ENCODE assay signal across 9 cellular contexts in genomic region chr13:98172570-98173405, GRCh38. TPM values are rescaled to one million over a fixed set of nuclear protein-coding genes. Genes with fewer than 3 reads are reported as not detected.
DNase-seq lines count a peak whose midpoint lies in the region; ATAC-seq and TF ChIP-seq lines count a peak whose summit lies in the region.
"Had no signal": no experiment of that assay in that cellular context is flagged by ENCODE, and none has a peak within 500 bp of the region (broad histone marks: within the 10 kb centered on the region; RNA-seq: fewer than 3 reads in every experiment).

No MANE protein-coding gene starts in this region.

- H3K27ac ChIP-seq in GM23248 (peak overlapping the region; percentile 87), iPS-18a (ENCODE audit: low read length) (no peak overlapping the region), gastrocnemius medialis (peak overlapping the region; percentile 49 to 52 (median 50))

- H3K27me3 ChIP-seq in GM23248 (replicated peaks; ENCODE audit: insufficient read depth) (no peaks in the 10 kb centered on the region), iPS-18a (ENCODE audit: control insufficient read depth, insufficient read depth, low read length) (no peaks in the 10 kb centered on the region), gastrocnemius medialis (no peaks in the 10 kb centered on the region)

- H3K36me3 ChIP-seq in GM23248 (ENCODE audit: low read depth) (no peaks in the 10 kb centered on the region), iPS-18a (ENCODE audit: control insufficient read depth, low read depth, low read length) (no peaks in the 10 kb centered on the region), gastrocnemius medialis (no peaks in the 10 kb centered on the region)

- H3K4me3 Mint-ChIP-seq in MCF 10A (ENCODE audit: unreplicated experiment), result no peak overlapping the region
- H3K4me3 Mint-ChIP-seq in activated naive CD4-positive, alpha-beta T cell treated with anti-CD3 and anti-CD28 coated beads for 36 hours, result no peak overlapping the region
- H3K4me3 Mint-ChIP-seq in activated CD8-positive, alpha-beta T cell treated with anti-CD3 and anti-CD28 coated beads, Interleukin-2, amount 10 ng/mL, durations not matched to agents 7 days and 5 days, result no peak overlapping the region

- H3K9ac ChIP-seq in GM23248 (peak overlapping the region; percentile 75), iPS-18a (ENCODE audit: low read length) (peak overlapping the region; percentile 4)

- POLR2A ChIA-PET in MCF 10A (lab: Yijun Ruan, JAX), result no interaction called here
- POLR2A ChIA-PET in activated CD8-positive, alpha-beta T cell treated with anti-CD3 and anti-CD28 coated beads, Interleukin-2, amount 10 ng/mL, durations not matched to agents 7 days and 5 days (lab: Charles Lee), result no interaction called here

- no peaks in the 10 kb centered on the region; the same call in 1 of the 2 replicates for H4K20me1 ChIP-seq in GM23248 (ENCODE audit: insufficient read depth)

- no peak for TF ChIP-seq POLR2A in gastrocnemius medialis (IDR thresholded peaks at IDR 0.05)

- DNase-seq in GM23248 (peak; percentile 61), MCF 10A (ENCODE audit: unreplicated experiment) (no peak), gastrocnemius medialis (no peak), GM03348 (ENCODE audit: low spot score) (no peak)
- DNase-seq in activated naive CD4-positive, alpha-beta T cell treated with anti-CD3 and anti-CD28 coated beads for 36 hours, result no peak
- DNase-seq in activated CD8-positive, alpha-beta T cell treated with anti-CD3 and anti-CD28 coated beads, Interleukin-2, amount 10 ng/mL, durations not matched to agents 7 days and 5 days, result no peak
- no peak for DNase-seq in stimulated activated CD8-positive, alpha-beta memory T cell treated with anti-CD3 and anti-CD28 coated beads, Interleukin-4, amount 100 ng/mL, for 48 hours

- intact Hi-C loops in MCF 10A (cut with micrococcal nuclease) (no loop called here), gastrocnemius medialis (cut with DNase I; ENCODE audit: low total_unique reads) (no loop called here)
- intact Hi-C loops in activated naive CD4-positive, alpha-beta T cell treated with anti-CD3 and anti-CD28 coated beads for 36 hours (cut with micrococcal nuclease), result no loop called here

- TF ChIP-seq CTCF in MCF 10A (IDR thresholded peaks at IDR 0.05; ENCODE audit: unreplicated experiment) (no peak), gastrocnemius medialis (IDR thresholded peaks at IDR 0.05 in 4 of 5, conservative IDR thresholded peaks at IDR 0.05 in 1 of 5) (no peak)

- peaks cover 14% of the 10 kb centered on the region for H3K4me1 Mint-ChIP-seq in MCF 10A (ENCODE audit: insufficient read depth, unreplicated experiment)
- H3K4me1 Mint-ChIP-seq in activated naive CD4-positive, alpha-beta T cell treated with anti-CD3 and anti-CD28 coated beads for 36 hours (ENCODE audit: low read depth), result no peaks in the 10 kb centered on the region
- H3K4me1 Mint-ChIP-seq in activated CD8-positive, alpha-beta T cell treated with anti-CD3 and anti-CD28 coated beads, Interleukin-2, amount 10 ng/mL, durations not matched to agents 7 days and 5 days (ENCODE audit: low read depth), result no peaks in the 10 kb centered on the region

- peaks cover 52% of the 10 kb centered on the region for H3F3A ChIP-seq in GM23248 (ENCODE audit: insufficient read depth)

- no peaks in the 10 kb centered on the region for H3K27me3 Mint-ChIP-seq in MCF 10A (ENCODE audit: insufficient read depth, unreplicated experiment)
- peaks cover 19% of the 10 kb centered on the region for H3K27me3 Mint-ChIP-seq in activated naive CD4-positive, alpha-beta T cell treated with anti-CD3 and anti-CD28 coated beads for 36 hours (ENCODE audit: low read depth)
- no peaks in the 10 kb centered on the region for H3K27me3 Mint-ChIP-seq in activated CD8-positive, alpha-beta T cell treated with anti-CD3 and anti-CD28 coated beads, Interleukin-2, amount 10 ng/mL, durations not matched to agents 7 days and 5 days (ENCODE audit: low read depth)

- peak overlapping the region; percentile 27 for H3K27ac Mint-ChIP-seq in MCF 10A (ENCODE audit: low read depth, unreplicated experiment)
- H3K27ac Mint-ChIP-seq in activated naive CD4-positive, alpha-beta T cell treated with anti-CD3 and anti-CD28 coated beads for 36 hours, result no peak overlapping the region
- no peak overlapping the region for H3K27ac Mint-ChIP-seq in activated CD8-positive, alpha-beta T cell treated with anti-CD3 and anti-CD28 coated beads, Interleukin-2, amount 10 ng/mL, durations not matched to agents 7 days and 5 days

- no TSS peak for BruUV-seq in MCF 10A (replicated peaks; lab: Mats Ljungman, UMichigan)

- H3K4me2 ChIP-seq in GM23248 (ENCODE audit: unreplicated experiment), result peak overlapping the region; percentile 89

- H3K36me3 Mint-ChIP-seq in MCF 10A (ENCODE audit: insufficient read depth, unreplicated experiment), result no peaks in the 10 kb centered on the region
- H3K36me3 Mint-ChIP-seq in activated naive CD4-positive, alpha-beta T cell treated with anti-CD3 and anti-CD28 coated beads for 36 hours (ENCODE audit: low read depth), result no peaks in the 10 kb centered on the region
- H3K36me3 Mint-ChIP-seq in activated CD8-positive, alpha-beta T cell treated with anti-CD3 and anti-CD28 coated beads, Interleukin-2, amount 10 ng/mL, durations not matched to agents 7 days and 5 days (ENCODE audit: low read depth), result no peaks in the 10 kb centered on the region

- no peaks in the 10 kb centered on the region for H3K9me2 ChIP-seq in GM23248 (ENCODE audit: insufficient read depth)

- H3K9me3 ChIP-seq in GM23248 (ENCODE audit: low read depth), result no peaks in the 10 kb centered on the region
- no peaks in the 10 kb centered on the region for H3K9me3 ChIP-seq in iPS-18a (ENCODE audit: control insufficient read depth, low read depth, low read length)
- no peaks in the 10 kb centered on the region for H3K9me3 ChIP-seq in gastrocnemius medialis

- H2AFZ ChIP-seq in GM23248, result peak overlapping the region; percentile 8

- 24 to 25% methylated on average over 7 of the region's 7 CpGs for WGBS in GM23248 (ENCODE audit: low coverage in 1 of 2, low lambda C conversion rate in 2 of 2, missing lambda C conversion rate in 2 of 2), 2 experiments

- peak; percentile 25 to 31 for ATAC-seq in gastrocnemius medialis
- ATAC-seq in activated CD8-positive, alpha-beta T cell treated with anti-CD3 and anti-CD28 coated beads, Interleukin-2, amount 10 ng/mL, durations not matched to agents 7 days and 5 days, result no peak

- no peaks in the 10 kb centered on the region for H3K9me3 Mint-ChIP-seq in MCF 10A (ENCODE audit: unreplicated experiment)
- no peaks in the 10 kb centered on the region for H3K9me3 Mint-ChIP-seq in activated naive CD4-positive, alpha-beta T cell treated with anti-CD3 and anti-CD28 coated beads for 36 hours
- no peaks in the 10 kb centered on the region for H3K9me3 Mint-ChIP-seq in activated CD8-positive, alpha-beta T cell treated with anti-CD3 and anti-CD28 coated beads, Interleukin-2, amount 10 ng/mL, durations not matched to agents 7 days and 5 days (ENCODE audit: insufficient read depth)

- CTCF ChIA-PET in MCF 10A (lab: Yijun Ruan, JAX), result interaction anchor here (0.7 kb wide), 1 partner anchor 23 kb away, joined by 3 read pairs; no protein-coding TSS in a partner anchor
- CTCF ChIA-PET in activated naive CD4-positive, alpha-beta T cell treated with anti-CD3 and anti-CD28 coated beads for 36 hours (lab: Charles Lee), result interaction anchor here (1.4 to 1.5 kb wide), 2 partner anchors 25 to 481 kb away, joined by 3 read pairs; no protein-coding TSS in a partner anchor
- CTCF ChIA-PET in activated CD8-positive, alpha-beta T cell treated with anti-CD3 and anti-CD28 coated beads, Interleukin-2, amount 10 ng/mL, durations not matched to agents 7 days and 5 days (lab: Charles Lee), result no interaction called here

- peak overlapping the region; percentile 59 for H3K4me3 ChIP-seq in GM23248
- H3K4me3 ChIP-seq in iPS-18a (ENCODE audit: low read length), result peak overlapping the region; percentile 13
- peak overlapping the region in 2 of 4 donors; percentile 16 to 40 for H3K4me3 ChIP-seq in gastrocnemius medialis

- H3K79me2 ChIP-seq in GM23248 (ENCODE audit: insufficient read depth), result peaks cover 79% of the 10 kb centered on the region

- H3K4me1 ChIP-seq in GM23248 (ENCODE audit: insufficient read depth) (peaks cover 49% of the 10 kb centered on the region), iPS-18a (ENCODE audit: control insufficient read depth, low read depth, low read length) (peaks cover 38% of the 10 kb centered on the region), gastrocnemius medialis (peaks cover 31 to 38% of the 10 kb centered on the region in 2 donors)

- in situ Hi-C loops in GM23248 (cut with MboI) (no loop called here), gastrocnemius medialis (cut with MboI; ENCODE audit: low sequenced_read_pairs in 4 of 4) (no loop called here)

RNA-seq across cellular contexts. Expression of gene RNF113B, which starts 4.3 kb away (rescaled TPM):
- total RNA-seq in GM23248 (2014; rRNA removed; shearing (Covaris generic)), result not detected in 2 replicates
- not detected in 2 replicates for polyA plus RNA-seq in GM23248 (2016; fragmentation: Nextera tagmentation; extraction: Ambion mirVana)
- total RNA-seq in MCF 10A (2022), result not detected in 2 replicates
- total RNA-seq in gastrocnemius medialis, result not detected
- not detected for total RNA-seq in activated naive CD4-positive, alpha-beta T cell treated with anti-CD3 and anti-CD28 coated beads for 36 hours
- not detected for total RNA-seq in activated CD8-positive, alpha-beta T cell treated with anti-CD3 and anti-CD28 coated beads, Interleukin-2, amount 10 ng/mL, durations not matched to agents 7 days and 5 days
- total RNA-seq: HT1080 had no signal

RNA-seq across cellular contexts. Expression of gene FARP1, which starts 29.9 kb away (rescaled TPM):
- total RNA-seq in GM23248 (2014; rRNA removed; shearing (Covaris generic)), result 43.3 and 56.6 TPM in 2 replicates
- polyA plus RNA-seq in GM23248 (2016; fragmentation: Nextera tagmentation; extraction: Ambion mirVana), result 53.7 and 55.9 TPM in 2 replicates
- total RNA-seq in MCF 10A (2022), result 20.7 and 30.1 TPM in 2 replicates
- 1 to 10 TPM; 3.5 to 9.8 (median 4.9) TPM for total RNA-seq in gastrocnemius medialis
- total RNA-seq in activated naive CD4-positive, alpha-beta T cell treated with anti-CD3 and anti-CD28 coated beads for 36 hours, result under 1 TPM; 0.27 to 0.38 TPM
- 1 to 10 TPM; 1.1 to 1.2 TPM for total RNA-seq in activated CD8-positive, alpha-beta T cell treated with anti-CD3 and anti-CD28 coated beads, Interleukin-2, amount 10 ng/mL, durations not matched to agents 7 days and 5 days
